In genomic region chr20:50460115-50460607, GRCh38 we compare ENCODE assay signal across 11 cellular contexts. TPM values are rescaled to one million over a fixed set of nuclear protein-coding genes. Genes with fewer than 3 reads are reported as not detected.
A peak's percentile ranks its signal among the peaks of the same experiment; 100 is the strongest.
DNase-seq lines count a peak whose midpoint lies in the region; ATAC-seq, FAIRE-seq and TF ChIP-seq lines count a peak whose summit lies in the region.
"Had no signal": no experiment of that assay in that cellular context is flagged by ENCODE, and none has a peak within 500 bp of the region (broad histone marks: within the 10 kb centered on the region; RNA-seq: fewer than 3 reads in every experiment).

No MANE protein-coding gene starts in this region.

- H2AFZ ChIP-seq in H1 (ENCODE audit: low read length) (0 out of 2 replicates have a peak overlapping the region, but pooled peaks have one; percentile 55), osteoblast (ENCODE audit: low read length) (peak overlapping the region; percentile 78)

- H3K4me2 ChIP-seq in H1 (ENCODE audit: insufficient read depth in 1 of 2, low read depth in 2 of 2, low read length in 2 of 2) (no peak overlapping the region), osteoblast (ENCODE audit: insufficient read depth, low read length) (peak overlapping the region; percentile 34)
- H3K4me2 ChIP-seq: KMS-11 had no signal

- H3K4me1 ChIP-seq in heart left ventricle = peaks cover 0 to 46% (median 18%) of the 10 kb centered on the region in 12 donors
- peaks cover 0 to 8% (median 2%) of the 10 kb centered on the region in 4 experiments; a peak in 5 of 7 replicates for H3K4me1 ChIP-seq in H1 (replicated peaks in 1 of 4; ENCODE audit: control insufficient read depth in 3 of 4, insufficient read depth in 4 of 4, low read length in 3 of 4)
- H3K4me1 ChIP-seq in osteoblast (ENCODE audit: insufficient read depth, low read length) = peaks cover 9% of the 10 kb centered on the region
- H3K4me1 ChIP-seq in uterus = no peaks in the 10 kb centered on the region
- peaks cover 5% of the 10 kb centered on the region for H3K4me1 ChIP-seq in ovary (ENCODE audit: insufficient read depth)

- no peak overlapping the region for H2BK120ac ChIP-seq in H1 (replicated peaks; ENCODE audit: low read depth, low read length)

- no peak overlapping the region for H2AK5ac ChIP-seq in H1 (ENCODE audit: low read depth, low read length)

- no peak overlapping the region for H3K9ac ChIP-seq in H1 (replicated peaks in 1 of 4; ENCODE audit: extremely low read depth in 1 of 4, low read depth in 3 of 4, low read length in 3 of 4)
- H3K9ac ChIP-seq: KMS-11 had no signal

- H3K23me2 ChIP-seq in H1 (ENCODE audit: low read depth, low read length) = peaks cover 7% of the 10 kb centered on the region; the same call in 1 of the 2 replicates

- no peaks in the 10 kb centered on the region for H3K27me3 ChIP-seq in heart left ventricle
- no peaks in the 10 kb centered on the region for H3K27me3 ChIP-seq in H1 (replicated peaks in 1 of 4; ENCODE audit: control insufficient read depth in 3 of 4, extremely low read depth in 1 of 4, insufficient read depth in 3 of 4, low read length in 3 of 4)
- H3K27me3 ChIP-seq in osteoblast (ENCODE audit: insufficient read depth, low read length) = no peaks in the 10 kb centered on the region
- no peaks in the 10 kb centered on the region for H3K27me3 ChIP-seq in uterus
- no peaks in the 10 kb centered on the region for H3K27me3 ChIP-seq in ovary
- H3K27me3 ChIP-seq: dorsolateral prefrontal cortex had no signal

- H2BK15ac ChIP-seq in H1 (ENCODE audit: low read length) = no peak overlapping the region

- H3K18ac ChIP-seq in H1 (ENCODE audit: extremely low read depth, low read length) = no peak overlapping the region

- no peak overlapping the region for H2BK5ac ChIP-seq in H1 (ENCODE audit: low read depth, low read length)

- CTCF ChIA-PET in H1 (lab: Charles Lee; ENCODE audit: partially characterized antibody) = interaction anchor here (0.6 to 7.7 kb wide), 10 partner anchors 7 to 272 kb away, joined by 3 to 115 read pairs (median 4); partner anchors contain the start of gene CEBPB

- no peak overlapping the region for H4K5ac ChIP-seq in H1 (ENCODE audit: insufficient read length, low read depth, low read length)

- no peak overlapping the region for H3K4ac ChIP-seq in H1 (replicated peaks; ENCODE audit: insufficient read length, low read depth, low read length)

- DNase-seq in heart left ventricle (peak in 1 of 5 donors; percentile 28), Right ventricle myocardium inferior (ENCODE audit: missing footprints) (no peak), H1 (ENCODE audit: low read depth in 1 of 2, low spot score in 2 of 2) (no peak), osteoblast (ENCODE audit: insufficient read length, low spot score, missing footprints) (no peak), uterus (no peak), NCI-H1417 treated with DMSO at 0.1 percent for 48 hours (lab: John Stamatoyannopoulos, UW) (no peak), ovary (no peak)

- ATAC-seq in heart left ventricle = peak in 3 of 4 donors; percentile 22 to 38 (median 23)
- no peak for ATAC-seq in Right ventricle myocardium inferior
- no peak for ATAC-seq in HG02642 (IDR thresholded peaks at IDR 0.05; ENCODE audit: poor library complexity, unreplicated experiment)

- no peak overlapping the region for H3K56ac ChIP-seq in H1 (replicated peaks; ENCODE audit: insufficient read length, low read depth, low read length)

- no peak overlapping the region for H3K14ac ChIP-seq in H1 (ENCODE audit: insufficient read length)

- TF ChIP-seq POLR2A in heart left ventricle (IDR thresholded peaks at IDR 0.05) (no peak), H1 (IDR thresholded peaks at IDR 0.05; ENCODE audit: control extremely low read depth in 1 of 2, low read depth in 2 of 2, low read length in 2 of 2) (no peak), uterus (IDR thresholded peaks at IDR 0.05) (no peak), ovary (IDR thresholded peaks at IDR 0.05) (no peak)

- H3K36me3 ChIP-seq in heart left ventricle (no peaks in the 10 kb centered on the region), H1 (ENCODE audit: control insufficient read depth in 2 of 4, insufficient read depth in 4 of 4, low read length in 3 of 4) (no peaks in the 10 kb centered on the region), osteoblast (ENCODE audit: insufficient read depth, low read length) (no peaks in the 10 kb centered on the region), uterus (no peaks in the 10 kb centered on the region), ovary (no peaks in the 10 kb centered on the region)

- H3K9me3 ChIP-seq in heart left ventricle (no peaks in the 10 kb centered on the region), H1 (ENCODE audit: insufficient read depth in 2 of 2, low read depth in 1 of 2, low read length in 1 of 2) (no peaks in the 10 kb centered on the region), osteoblast (ENCODE audit: low read depth, low read length) (no peaks in the 10 kb centered on the region), uterus (no peaks in the 10 kb centered on the region), ovary (no peaks in the 10 kb centered on the region)

- POLR2A ChIA-PET in H1 (lab: Charles Lee; ENCODE audit: partially characterized antibody) = no interaction called here

- H4K20me1 ChIP-seq in H1 (replicated peaks in 1 of 2; ENCODE audit: control insufficient read depth in 1 of 2, insufficient read depth in 2 of 2, low read length in 2 of 2) = no peaks in the 10 kb centered on the region
- H4K20me1 ChIP-seq in osteoblast (ENCODE audit: insufficient read depth, low read length) = no peaks in the 10 kb centered on the region

- no peak for TF ChIP-seq RAD21 in H1 (IDR thresholded peaks at IDR 0.05 in 1 of 2, conservative IDR thresholded peaks at IDR 0.05 in 1 of 2; ENCODE audit: low read depth in 2 of 2, low read length in 2 of 2)

- peak overlapping the region; percentile 23; the same call in 1 of the 2 replicates for H2BK12ac ChIP-seq in H1 (ENCODE audit: low read depth, low read length)

- TF ChIP-seq CTCF in heart left ventricle (IDR thresholded peaks at IDR 0.05) (no peak), H1 (IDR thresholded peaks at IDR 0.05; ENCODE audit: control extremely low read depth in 1 of 3, insufficient read depth in 1 of 3, low read depth in 1 of 3, low read length in 3 of 3) (no peak), osteoblast (IDR thresholded peaks at IDR 0.05; ENCODE audit: extremely low read depth, low read depth, low read length) (no peak), uterus (IDR thresholded peaks at IDR 0.05) (no peak), ovary (IDR thresholded peaks at IDR 0.05) (no peak)

- 48 to 68% (median 53%) methylated on average over 9 of the region's 9 CpGs for whole genome bisulfite sequencing in heart left ventricle, 4 donors
- WGBS in H1 (ENCODE audit: extremely low coverage in 1 of 2, insufficient coverage in 1 of 2, insufficient read length in 1 of 2, insufficient replicate concordance in 2 of 2, low coverage in 1 of 2, low lambda C conversion rate in 2 of 2, missing lambda C conversion rate in 1 of 2), 2 experiments = 87% methylated on average over 9 of the region's 9 CpGs; no CpG with 5 or more reads in 1 of the 2 experiments
- 67 to 71% (median 69%) methylated on average over 9 of the region's 9 CpGs for WGBS in ovary, 3 donors

- H3K79me2 ChIP-seq in H1 (ENCODE audit: control insufficient read depth in 1 of 2, insufficient read depth in 2 of 2, low read length in 2 of 2) = no peaks in the 10 kb centered on the region
- no peaks in the 10 kb centered on the region for H3K79me2 ChIP-seq in osteoblast (ENCODE audit: insufficient read depth, low read length)

- H3K4me3 ChIP-seq in heart left ventricle (no peak overlapping the region), H1 (ENCODE audit: extremely low read depth in 1 of 4, insufficient read depth in 2 of 4, low read depth in 3 of 4, low read length in 4 of 4) (no peak overlapping the region), osteoblast (ENCODE audit: insufficient read depth, low read length) (no peak overlapping the region), uterus (no peak overlapping the region), ovary (no peak overlapping the region)
- H3K4me3 ChIP-seq: dorsolateral prefrontal cortex had no signal

- H3K23ac ChIP-seq in H1 (ENCODE audit: insufficient read length) = no peak overlapping the region

- no peak overlapping the region; the same call in 1 of the 2 replicates for H4K8ac ChIP-seq in H1 (ENCODE audit: extremely low read depth, insufficient read depth, low read length)

- no peak overlapping the region for H4K91ac ChIP-seq in H1 (replicated peaks; ENCODE audit: insufficient read length, low read length)

- H3K27ac ChIP-seq in heart left ventricle = peak overlapping the region in 8 of 12 donors; percentile 0 to 79 (median 54)
- H3K27ac ChIP-seq in H1 (ENCODE audit: low read depth, low read length) = no peak overlapping the region
- H3K27ac ChIP-seq in osteoblast (ENCODE audit: low read depth, low read length) = no peak overlapping the region
- H3K27ac ChIP-seq in uterus = peak overlapping the region; percentile 56 to 57
- no peak overlapping the region for H3K27ac ChIP-seq in ovary
- H3K27ac ChIP-seq: KMS-11 had no signal

- no peak for TF ChIP-seq EP300 in H1 (IDR thresholded peaks at IDR 0.05; ENCODE audit: borderline replicate concordance in 1 of 2, low read depth in 2 of 2, low read length in 2 of 2)
- TF ChIP-seq EP300 in ovary (IDR thresholded peaks at IDR 0.05) = no peak

- H3K79me1 ChIP-seq in H1 (ENCODE audit: low read depth, low read length) = no peaks in the 10 kb centered on the region

- intact Hi-C loops in heart left ventricle (cut with DNase I) = loop anchor here in 7 of 10 donors (1.0 to 10.0 kb wide), 16 partner anchors 43 to 495 kb away; partner anchors contain the start of genes CEBPB (in 5 of the 7), SNAI1 (in 1 of the 7) and UBE2V1 (in 1 of the 7)
- intact Hi-C loops in Right ventricle myocardium inferior (cut with DNase I) = loop anchor here (2.0 to 5.0 kb wide), 3 partner anchors 59 to 178 kb away; no protein-coding TSS in a partner anchor
- intact Hi-C loops in uterus (cut with DNase I; ENCODE audit: low total_unique reads) = loop anchor here (5.0 kb wide), 1 partner anchor 273 kb away; no protein-coding TSS in a partner anchor
- intact Hi-C loops in ovary (cut with DNase I) = loop anchor here (2.0 to 10.0 kb wide), 7 partner anchors 78 to 475 kb away; partner anchors contain the start of genes CEBPB (in 1 of the 4) and SNAI1 (in 1 of the 4)

- H2BK20ac ChIP-seq in H1 (ENCODE audit: low read length) = no peak overlapping the region

- no peak for FAIRE-seq in H1 (lab: Jason Lieb, UNC)
- FAIRE-seq: G401.6 had no signal

RNA-seq across cellular contexts. Expression of gene PTPN1, which starts 50.0 kb away (rescaled TPM):
- total RNA-seq in heart left ventricle (10 to 100 TPM; 24.2 to 63.3 (median 32.0) TPM), Right ventricle myocardium inferior (23.3 TPM), osteoblast (27.4 and 28.6 TPM in 2 replicates), uterus (10 to 100 TPM; 14.1 to 33.9 (median 20.2) TPM), ovary (10 to 100 TPM; 17.6 to 31.1 (median 26.6) TPM)
- polyA plus RNA-seq in heart left ventricle (10 to 100 TPM; 18.5 to 93.8 TPM), H1 (2011; rRNA removed) (18.4 and 18.6 TPM in 2 replicates), ovary (10 to 100 TPM; 24.6 to 36.7 TPM)
- 30.8 and 32.1 TPM in 2 replicates for total RNA-seq in H1 (2021; fragmentation: NEBNext Ultra II Directional; extraction: Animal tissue kit (Norgen Biotek cat#: 25700))
- polyA plus RNA-seq in H1 (2011; cell fraction: cytosol; rRNA removed) = 18.0 TPM
- polyA plus RNA-seq in H1 (2011; cell fraction: nucleus; rRNA removed) = 19.0 TPM
- 20.7 to 26.6 TPM (median 24.5 TPM) in 4 replicates for polyA plus RNA-seq in H1 (2012, experiment 1 of 2)
- polyA plus RNA-seq in H1 (2012, experiment 2 of 2) = 15.2 TPM
- 24.8 TPM for polyA plus RNA-seq in H1 (2013, experiment 1 of 2)
- 23.8 TPM for polyA plus RNA-seq in H1 (2013, experiment 2 of 2)
- polyA minus RNA-seq in H1 (2011; rRNA and poly(A)+ RNA removed) = 18.1 and 19.4 TPM in 2 replicates
- polyA minus RNA-seq in H1 (2011; cell fraction: cytosol; rRNA and poly(A)+ RNA removed) = 10.7 TPM
- polyA minus RNA-seq in H1 (2011; cell fraction: nucleus; rRNA and poly(A)+ RNA removed) = 15.3 TPM

Comparison
In these comparisons a context has a peak if more than half of its experiments do, and no peak if none do; other contexts are left out.
1. ATAC-seq: peak in heart left ventricle (3 of 4); none in Right ventricle myocardium inferior (single experiment) and HG02642 (single experiment).
2. H3K27ac ChIP-seq: peak in heart left ventricle (8 of 12) and uterus (2 of 2); none in H1 (single experiment), osteoblast (single experiment) and ovary (0 of 2).